8 cellular contexts compared by ENCODE assay signal in the genomic region with DNA sequence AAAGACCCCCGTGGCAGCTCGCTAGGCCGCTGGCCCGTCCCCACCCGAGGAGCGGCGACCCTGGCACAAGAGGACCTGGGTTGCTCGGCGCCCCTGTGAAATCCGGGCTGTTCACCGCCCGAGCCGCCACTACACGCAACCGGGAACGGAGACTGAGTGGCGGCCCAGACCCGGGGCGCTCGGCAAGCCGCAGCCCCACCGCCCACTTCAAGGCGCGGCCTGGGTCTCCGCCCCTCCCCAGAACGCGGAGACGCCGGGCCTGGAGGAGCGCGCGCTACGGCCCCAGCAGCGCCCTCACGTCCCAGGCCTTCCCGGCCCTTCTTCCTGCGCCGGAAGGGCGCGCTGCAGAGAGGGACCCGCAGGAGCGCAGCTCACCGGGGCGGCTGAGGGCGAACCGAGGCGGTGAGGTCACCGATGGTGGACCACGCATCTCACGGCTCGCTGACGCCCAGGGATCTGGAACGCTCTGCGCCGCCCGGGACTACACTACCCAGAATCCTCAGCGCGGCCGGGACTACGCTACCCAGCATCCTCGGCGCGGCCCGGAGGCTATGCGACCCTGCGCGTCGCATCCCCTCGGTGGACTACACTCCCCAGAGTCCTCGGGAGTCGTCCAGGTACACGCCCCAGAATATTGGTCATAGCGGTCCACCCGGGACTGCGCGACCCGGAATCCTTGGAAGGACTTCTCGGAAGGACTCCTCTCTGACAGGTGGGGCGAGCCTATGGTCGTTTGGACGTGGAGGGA. TPM values are rescaled to one million over a fixed set of nuclear protein-coding genes. Genes with fewer than 3 reads are reported as not detected.
DNase-seq lines count a peak whose midpoint lies in the region; ATAC-seq and TF ChIP-seq lines count a peak whose summit lies in the region.

ZNF337 (minus strand) TSS at position 470 of the 748 bp plus-strand sequence. CDS start 10,436 bp downstream, outside the sequence.

- peaks cover 10 to 40% (median 21%) of the 10 kb centered on the region in 6 donors for H3K4me1 ChIP-seq in spleen

- H3K4me3 ChIP-seq in AG09309 (ENCODE audit: control insufficient read depth, low read depth, low read length) (peak within 1 kb of the TSS; percentile 71), spleen (peak within 1 kb of the TSS; percentile 70 to 93 (median 86))

- peak; percentile 96 for ATAC-seq in HG03196 (IDR thresholded peaks at IDR 0.05; ENCODE audit: unreplicated experiment)
- ATAC-seq in activated B cell treated with CpG ODN at 0.5 μM for 24 hours (ENCODE audit: low read depth), result peak; percentile 97

- H3K4me3 Mint-ChIP-seq in activated B cell treated with CpG ODN at 0.5 μM for 24 hours, result peak within 1 kb of the TSS; percentile 94

- no peaks in the 10 kb centered on the region for H3K27me3 Mint-ChIP-seq in activated B cell treated with CpG ODN at 0.5 μM for 24 hours

- H3K9me3 ChIP-seq in spleen, result peaks cover 2 to 27% (median 24%) of the 10 kb centered on the region in 8 donors

- peak within 1 kb of the TSS; percentile 85 for H3K27ac Mint-ChIP-seq in activated B cell treated with CpG ODN at 0.5 μM for 24 hours

- peaks cover 17% of the 10 kb centered on the region for H3K36me3 Mint-ChIP-seq in activated B cell treated with CpG ODN at 0.5 μM for 24 hours (ENCODE audit: low read depth)

- TF ChIP-seq CTCF in AG09309 (IDR thresholded peaks at IDR 0.05; ENCODE audit: control insufficient read depth, insufficient read depth, low read depth, low read length, missing control alignments) (peak; percentile 22), activated B cell treated with CpG ODN at 0.5 μM for 24 hours (IDR thresholded peaks at IDR 0.05) (no peak), spleen (IDR thresholded peaks at IDR 0.05 in 8 of 11, conservative IDR thresholded peaks at IDR 0.05 in 3 of 11) (peak in 3 of 11 experiments; percentile 15 to 25 (median 19))

- H3K27ac ChIP-seq in caudate nucleus (ENCODE audit: low read depth, low read length), result peak within 1 kb of the TSS; percentile 96
- H3K27ac ChIP-seq in spleen, result peak within 1 kb of the TSS; percentile 86 to 92 (median 89)

- WGBS in spleen, 5 donors, result 0 to 2% (median 0%) methylated on average over 25 to 81 of the region's 81 CpGs

- no peaks in the 10 kb centered on the region for H3K27me3 ChIP-seq in spleen (replicated peaks in 1 of 7)

- peaks cover 8% of the 10 kb centered on the region for H3K9me3 Mint-ChIP-seq in activated B cell treated with CpG ODN at 0.5 μM for 24 hours

- POLR2A ChIA-PET in activated B cell treated with CpG ODN at 0.5 μM for 24 hours (lab: Charles Lee), result interaction anchor here (0.6 kb wide), 1 partner anchor 574 kb away, joined by 3 read pairs; no protein-coding TSS in a partner anchor

- CTCF ChIA-PET in activated B cell treated with CpG ODN at 0.5 μM for 24 hours (lab: Charles Lee), result no interaction called here

- intact Hi-C loops in activated B cell treated with CpG ODN at 0.5 μM for 24 hours (cut with micrococcal nuclease), result loop anchor here (1.0 to 5.0 kb wide), 12 partner anchors 10 to 704 kb away; partner anchors contain the start of genes ABHD12, ACSS1, APMAP and ENTPD6
- intact Hi-C loops in spleen (cut with DNase I; ENCODE audit: low total_unique reads), result loop anchor here (5.0 kb wide), 1 partner anchor 74 kb away; the partner anchor contains the start of gene NANP

- DNase-seq in AG09309 (ENCODE audit: low read depth) (peak; percentile 70), NCI-H345 (lab: John Stamatoyannopoulos, UW) (peak; percentile 98), activated B cell treated with CpG ODN at 0.5 μM for 24 hours (peak; percentile 93), caudate nucleus (lab: John Stamatoyannopoulos, UW) (peak; percentile 36 to 98 (median 90)), inferior parietal cortex (ENCODE audit: extremely low spot score) (peak; percentile 95), spleen (peak; percentile 98)

- in situ Hi-C loops in GM18951 (cut with MboI; ENCODE audit: low sequenced_read_pairs, unreplicated experiment), result loop anchor here (10.0 kb wide), 1 partner anchor 158 kb away; no protein-coding TSS in a partner anchor

- peaks cover 0 to 9% (median 0%) of the 10 kb centered on the region in 6 donors for H3K36me3 ChIP-seq in spleen

- peaks cover 30% of the 10 kb centered on the region for H3K4me1 Mint-ChIP-seq in activated B cell treated with CpG ODN at 0.5 μM for 24 hours

- TF ChIP-seq POLR2A in GM18951 (IDR thresholded peaks at IDR 0.05; ENCODE audit: extremely low read depth, insufficient read depth, insufficient read length), result peak; percentile 80
- peak; percentile 19 to 56 (median 42) for TF ChIP-seq POLR2A in spleen (IDR thresholded peaks at IDR 0.05)

RNA-seq across cellular contexts. Expression of gene ZNF337, which starts in this region (rescaled TPM):
- total RNA-seq in activated B cell treated with CpG ODN at 0.5 μM for 24 hours (13.5 and 15.5 TPM in 2 replicates), spleen (10 to 100 TPM; 14.2 to 21.9 (median 16.5) TPM)
- polyA plus RNA-seq in spleen, result 10 to 100 TPM in 2 of 3 donors, 1 to 10 TPM in 1; 8.7 to 16.6 (median 13.3) TPM

Comparison
In these comparisons a context has a peak if more than half of its experiments do, and no peak if none do; other contexts are left out.
1. Peak in every context shown above with its lines: DNase-seq, ATAC-seq, H3K4me3 ChIP-seq and H3K27ac ChIP-seq.